ENCODE assay signal across 22 cellular contexts in the genomic region with DNA sequence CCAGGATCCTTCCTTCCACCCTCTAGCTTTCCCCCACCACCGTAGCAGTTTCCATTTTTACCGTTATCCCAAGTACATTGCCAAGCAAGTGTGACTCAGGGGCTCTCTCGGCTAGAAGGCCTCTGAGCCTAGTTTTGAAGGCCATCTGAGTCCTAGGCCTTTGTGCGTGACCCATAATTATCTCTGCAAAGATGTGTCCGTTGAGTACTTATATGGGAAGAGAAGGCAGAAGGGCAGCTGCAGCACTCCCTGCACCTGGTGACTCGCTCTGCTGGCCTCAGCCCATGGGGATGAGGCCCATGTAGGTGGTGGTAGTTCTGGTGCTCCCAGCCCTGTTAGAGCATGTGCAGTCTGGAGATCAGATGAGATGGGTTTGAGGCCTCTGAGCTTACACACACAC.
DNase-seq lines count a peak whose midpoint lies in the region; ATAC-seq and TF ChIP-seq lines count a peak whose summit lies in the region.
"Had no signal": no experiment of that assay in that cellular context is flagged by ENCODE, and none has a peak within 500 bp of the region (broad histone marks: within the 10 kb centered on the region; RNA-seq: fewer than 3 reads in every experiment).

No MANE protein-coding gene starts in this region.

- peaks cover 2% of the 10 kb centered on the region for H3K9me3 ChIP-seq in aorta (ENCODE audit: control insufficient read depth, low read length)
- peaks cover 2% of the 10 kb centered on the region for H3K9me3 ChIP-seq in trophoblast cell (ENCODE audit: insufficient read depth, low read depth, low read length)
- H3K9me3 ChIP-seq: HAP-1 had no signal

- no peak overlapping the region for H3K9ac ChIP-seq in trophoblast cell (ENCODE audit: low read length)
- H3K9ac ChIP-seq: parathyroid adenoma had no signal

- peak overlapping the region; percentile 29; the same call in 1 of the 2 replicates for H3K27ac Mint-ChIP-seq in WTC11
- H3K27ac Mint-ChIP-seq: effector memory CD8-positive, alpha-beta T cell; naive thymus-derived CD8-positive, alpha-beta T cell had no signal

- no peak overlapping the region for H2AK5ac ChIP-seq in trophoblast cell (ENCODE audit: low read length)

- no peak overlapping the region for H2AFZ ChIP-seq in trophoblast cell (ENCODE audit: insufficient read depth, low read length, poor library complexity)
- H2AFZ ChIP-seq: parathyroid adenoma had no signal

- H3K4me3 Mint-ChIP-seq in WTC11 = no peak overlapping the region
- H3K4me3 Mint-ChIP-seq: effector memory CD8-positive, alpha-beta T cell; naive thymus-derived CD8-positive, alpha-beta T cell had no signal

- no peak overlapping the region for H3K23ac ChIP-seq in trophoblast cell (ENCODE audit: low read length)

- peaks cover 45% of the 10 kb centered on the region for H3K9me3 Mint-ChIP-seq in WTC11

- no peak overlapping the region for H3K14ac ChIP-seq in trophoblast cell (ENCODE audit: low read length)

- TF ChIP-seq CTCF in WTC11 (IDR thresholded peaks at IDR 0.05) (no peak), GM10248 (IDR thresholded peaks at IDR 0.05; ENCODE audit: control extremely low read depth, extremely low read depth, low read depth, missing control alignments) (no peak)

- no peaks in the 10 kb centered on the region for H3K27me3 ChIP-seq in aorta (ENCODE audit: control insufficient read depth in 1 of 2, insufficient read depth in 2 of 2, low read length in 1 of 2)
- H3K27me3 ChIP-seq in trophoblast cell (ENCODE audit: insufficient read depth, low read length) = no peaks in the 10 kb centered on the region
- H3K27me3 ChIP-seq: transverse colon had no signal

- POLR2A ChIA-PET in WTC11 (lab: Charles Lee) (no interaction called here), GM10248 (lab: Yijun Ruan, JAX) (no interaction called here)

- H3K79me2 ChIP-seq in trophoblast cell (ENCODE audit: control insufficient read depth, insufficient read depth, low read length, poor library complexity) = no peaks in the 10 kb centered on the region
- H3K79me2 ChIP-seq: parathyroid adenoma had no signal

- H3K4me1 Mint-ChIP-seq in WTC11 = peaks cover 18% of the 10 kb centered on the region
- H3K4me1 Mint-ChIP-seq: naive thymus-derived CD8-positive, alpha-beta T cell had no signal

- ATAC-seq in WTC11 = no peak
- ATAC-seq in aorta (ENCODE audit: low FRiP score) = peak; percentile 73
- ATAC-seq: effector memory CD8-positive, alpha-beta T cell; HepG2; naive thymus-derived CD8-positive, alpha-beta T cell had no signal

- intact Hi-C loops in aorta (cut with DNase I) = no loop called here

- H3K36me3 ChIP-seq in aorta (ENCODE audit: control insufficient read depth in 1 of 2, insufficient read depth in 2 of 2, low read length in 1 of 2) = no peaks in the 10 kb centered on the region
- H3K36me3 ChIP-seq in trophoblast cell (ENCODE audit: control insufficient read depth in 1 of 2, insufficient read depth in 2 of 2, low read length in 2 of 2) = peaks cover 2 to 5% of the 10 kb centered on the region in 2 experiments
- H3K36me3 ChIP-seq: HAP-1, transverse colon had no signal

- H2BK120ac ChIP-seq in trophoblast cell (ENCODE audit: insufficient read depth, low read length, poor library complexity) = no peak overlapping the region

- H2BK5ac ChIP-seq in trophoblast cell (ENCODE audit: low read depth, low read length, poor library complexity) = no peak overlapping the region

- DNase-seq in NCI-H2227 (lab: John Stamatoyannopoulos, UW; ENCODE audit: unreplicated experiment) (peak; percentile 8), NCI-H2227 treated with DMSO at 0.1 percent for 48 hours (lab: John Stamatoyannopoulos, UW) (no peak), WTC11 (ENCODE audit: low spot score) (no peak), iris pigment epithelial cell (ENCODE audit: low read depth) (peak; percentile 22), aorta (no peak), NCI-H187 (lab: John Stamatoyannopoulos, UW) (no peak), trophoblast cell (no peak), GM10248 (ENCODE audit: extremely low spot score) (no peak)
- DNase-seq: 8988T; activated gamma-delta T cell treated with Interleukin-2 at 50 U/mL for 16 hours; C1 segment of cervical spinal cord; effector memory CD8-positive, alpha-beta T cell; naive thymus-derived CD8-positive, alpha-beta T cell; NCI-H1930; SIG-M5; stimulated activated CD4-positive, alpha-beta T cell treated with anti-CD3 and anti-CD28 coated beads, Interleukin-1b, Interleukin-23, amount 100 ng/mL, for 48 hours; stimulated activated naive CD4-positive, alpha-beta T cell treated with Interleukin-2 at 50 U/mL for 16 hours; transverse colon had no signal

- H3K79me1 ChIP-seq in trophoblast cell (ENCODE audit: low read length) = peaks cover 5% of the 10 kb centered on the region

- H3K4ac ChIP-seq in trophoblast cell (ENCODE audit: low read depth, low read length) = no peak overlapping the region

- CTCF ChIA-PET in WTC11 (lab: Charles Lee) (interaction anchor here (1.0 to 1.1 kb wide), 2 partner anchors 38 to 264 kb away, joined by 4 read pairs; no protein-coding TSS in a partner anchor), GM10248 (lab: Yijun Ruan, JAX) (no interaction called here)

- no peak overlapping the region for H4K91ac ChIP-seq in trophoblast cell (ENCODE audit: low read depth, low read length)

- no peak overlapping the region for H4K12ac ChIP-seq in trophoblast cell (ENCODE audit: low read depth, low read length)

- 28 to 30% methylated on average over 6 of the region's 6 CpGs for WGBS in aorta, 2 donors
- WGBS in trophoblast cell (ENCODE audit: extremely low coverage, insufficient coverage, insufficient read length) = no CpG with 5 or more reads among the region's 6 CpGs

- H3K27ac ChIP-seq in aorta (ENCODE audit: low read depth in 1 of 2, low read length in 2 of 2) = peak overlapping the region; percentile 20 to 99
- H3K27ac ChIP-seq in trophoblast cell (ENCODE audit: low read depth, low read length) = no peak overlapping the region
- H3K27ac ChIP-seq: parathyroid adenoma, transverse colon had no signal

- no peak overlapping the region for H3K4me2 ChIP-seq in trophoblast cell (ENCODE audit: low read length)

- no peaks in the 10 kb centered on the region; the same call in 1 of the 2 replicates for H3K27me3 Mint-ChIP-seq in WTC11 (ENCODE audit: low read depth)

- no peak overlapping the region for H4K8ac ChIP-seq in trophoblast cell (ENCODE audit: low read depth, low read length)

- no peak overlapping the region for H3K4me3 ChIP-seq in aorta (ENCODE audit: low read length in 2 of 2)
- H3K4me3 ChIP-seq in trophoblast cell (ENCODE audit: low read depth, low read length) = no peak overlapping the region
- H3K4me3 ChIP-seq: HAP-1, lung, transverse colon had no signal

- H3K4me1 ChIP-seq in aorta (ENCODE audit: control insufficient read depth in 1 of 2, insufficient read depth in 2 of 2, low read length in 2 of 2) = peaks cover 14 to 17% of the 10 kb centered on the region in 2 donors
- H3K4me1 ChIP-seq in trophoblast cell (ENCODE audit: control insufficient read depth in 1 of 2, insufficient read depth in 2 of 2, low read length in 2 of 2) = peaks cover 7 to 10% of the 10 kb centered on the region in 2 experiments
- H3K4me1 ChIP-seq: HAP-1, transverse colon had no signal

- no peak overlapping the region for H3K18ac ChIP-seq in trophoblast cell (ENCODE audit: low read length)

- H3K36me3 Mint-ChIP-seq in WTC11 = peaks cover 43% of the 10 kb centered on the region

- H2BK12ac ChIP-seq in trophoblast cell (ENCODE audit: low read length) = no peak overlapping the region

TF ChIP-seq in WTC11, 78 proteins besides CTCF, POLR2A, EP300 and RAD21:
- TF ChIP-seq, protein P1, sequence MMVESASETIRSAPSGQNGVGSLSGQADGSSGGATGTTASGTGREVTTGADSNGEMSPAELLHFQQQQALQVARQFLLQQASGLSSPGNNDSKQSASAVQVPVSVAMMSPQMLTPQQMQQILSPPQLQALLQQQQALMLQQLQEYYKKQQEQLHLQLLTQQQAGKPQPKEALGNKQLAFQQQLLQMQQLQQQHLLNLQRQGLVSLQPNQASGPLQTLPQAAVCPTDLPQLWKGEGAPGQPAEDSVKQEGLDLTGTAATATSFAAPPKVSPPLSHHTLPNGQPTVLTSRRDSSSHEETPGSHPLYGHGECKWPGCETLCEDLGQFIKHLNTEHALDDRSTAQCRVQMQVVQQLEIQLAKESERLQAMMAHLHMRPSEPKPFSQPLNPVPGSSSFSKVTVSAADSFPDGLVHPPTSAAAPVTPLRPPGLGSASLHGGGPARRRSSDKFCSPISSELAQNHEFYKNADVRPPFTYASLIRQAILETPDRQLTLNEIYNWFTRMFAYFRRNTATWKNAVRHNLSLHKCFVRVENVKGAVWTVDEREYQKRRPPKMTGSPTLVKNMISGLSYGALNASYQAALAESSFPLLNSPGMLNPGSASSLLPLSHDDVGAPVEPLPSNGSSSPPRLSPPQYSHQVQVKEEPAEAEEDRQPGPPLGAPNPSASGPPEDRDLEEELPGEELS (CRISPR knock-in tag; IDR thresholded peaks at IDR 0.05) = no peak
- TF ChIP-seq HMGA2 (CRISPR knock-in tag; IDR thresholded peaks at IDR 0.05) (no peak), SMAD4 (CRISPR knock-in tag; IDR thresholded peaks at IDR 0.05) (no peak), CBFB (CRISPR knock-in tag; IDR thresholded peaks at IDR 0.05; ENCODE audit: low read depth) (no peak), ZNF671 (CRISPR knock-in tag; IDR thresholded peaks at IDR 0.05) (no peak), ZNF416 (CRISPR knock-in tag; IDR thresholded peaks at IDR 0.05) (no peak), ZNF232 (CRISPR knock-in tag; IDR thresholded peaks at IDR 0.05) (no peak), FOXK1 (CRISPR knock-in tag; IDR thresholded peaks at IDR 0.05) (no peak), ZNF263 (CRISPR knock-in tag; IDR thresholded peaks at IDR 0.05; ENCODE audit: low read depth) (no peak)
- TF ChIP-seq, protein P2, sequence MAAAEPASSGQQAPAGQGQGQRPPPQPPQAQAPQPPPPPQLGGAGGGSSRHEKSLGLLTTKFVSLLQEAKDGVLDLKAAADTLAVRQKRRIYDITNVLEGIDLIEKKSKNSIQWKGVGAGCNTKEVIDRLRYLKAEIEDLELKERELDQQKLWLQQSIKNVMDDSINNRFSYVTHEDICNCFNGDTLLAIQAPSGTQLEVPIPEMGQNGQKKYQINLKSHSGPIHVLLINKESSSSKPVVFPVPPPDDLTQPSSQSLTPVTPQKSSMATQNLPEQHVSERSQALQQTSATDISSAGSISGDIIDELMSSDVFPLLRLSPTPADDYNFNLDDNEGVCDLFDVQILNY (CRISPR knock-in tag; IDR thresholded peaks at IDR 0.05) = no peak
TF ChIP-seq in WTC11: peak in this region for 0.

Comparison
In these comparisons a context has a peak if more than half of its experiments do, and no peak if none do; other contexts are left out.
1. DNase-seq: peak in NCI-H2227 (single experiment) and iris pigment epithelial cell (single experiment); none in NCI-H2227 treated with DMSO at 0.1 percent for 48 hours (single experiment), WTC11 (single experiment), aorta (0 of 2), NCI-H187 (0 of 2), trophoblast cell (0 of 2) and GM10248 (single experiment).